ENCODE assay signal across 10 cellular contexts in the genomic region with DNA sequence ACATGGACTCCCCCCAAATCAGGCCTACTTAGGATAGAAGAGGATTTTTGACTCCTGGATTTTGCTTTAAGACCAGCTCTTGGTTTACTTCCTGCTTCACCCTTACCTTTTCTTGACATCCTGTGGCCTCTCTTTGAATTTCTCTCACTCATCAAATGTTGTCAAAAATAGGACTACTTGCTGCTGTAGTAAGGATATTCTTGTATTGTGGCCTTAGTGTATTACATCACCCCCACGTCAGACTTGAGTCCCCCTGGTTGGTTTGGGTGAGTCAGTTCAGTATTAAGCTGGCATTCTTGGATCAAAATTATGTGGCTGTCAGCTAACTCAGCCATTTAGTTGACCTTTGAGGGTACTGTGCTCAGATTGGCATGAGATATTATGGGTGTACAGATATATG. TPM values are rescaled to one million over a fixed set of nuclear protein-coding genes. Genes with fewer than 3 reads are reported as not detected.
DNase-seq lines count a peak whose midpoint lies in the region; ATAC-seq and TF ChIP-seq lines count a peak whose summit lies in the region.
"Had no signal": no experiment of that assay in that cellular context is flagged by ENCODE, and none has a peak within 500 bp of the region (broad histone marks: within the 10 kb centered on the region; RNA-seq: fewer than 3 reads in every experiment).

No MANE protein-coding gene starts in this region.

- peak overlapping the region; percentile 96 for H3K4me2 ChIP-seq in IMR-90 (ENCODE audit: low read depth, low read length)
- peak overlapping the region; percentile 97 for H3K4me2 ChIP-seq in mesendoderm (ENCODE audit: low read length)

- H3K27me3 ChIP-seq in IMR-90 (ENCODE audit: control insufficient read depth, insufficient read depth, low read length) (no peaks in the 10 kb centered on the region), adipocyte (replicated peaks; ENCODE audit: control insufficient read depth, insufficient read depth, low read length) (no peaks in the 10 kb centered on the region), mesendoderm (ENCODE audit: insufficient read depth, low read length, poor library complexity) (no peaks in the 10 kb centered on the region)
- H3K27me3 ChIP-seq: right atrium auricular region had no signal

- POLR2A ChIA-PET in IMR-90 (lab: Charles Lee; ENCODE audit: unreplicated experiment), result no interaction called here

- H4K5ac ChIP-seq in IMR-90 (ENCODE audit: low read depth, low read length) (peak overlapping the region; percentile 65; the same call in 1 of the 2 replicates), mesendoderm (ENCODE audit: low read length) (no peak overlapping the region)

- H2BK5ac ChIP-seq in IMR-90 (ENCODE audit: low read depth, low read length, poor library complexity, severe bottlenecking) (peak overlapping the region; percentile 64), mesendoderm (ENCODE audit: low read length) (no peak overlapping the region)

- no peak overlapping the region for H2AFZ ChIP-seq in IMR-90 (replicated peaks; ENCODE audit: low read length, poor library complexity)

- H3K4me1 ChIP-seq in IMR-90 (ENCODE audit: control insufficient read depth, insufficient read depth, low read length), result peaks cover 3% of the 10 kb centered on the region; the same call in 1 of the 2 replicates
- H3K4me1 ChIP-seq in adipocyte (ENCODE audit: control insufficient read depth, insufficient read depth, low read length), result peaks cover 21% of the 10 kb centered on the region
- peaks cover 5% of the 10 kb centered on the region for H3K4me1 ChIP-seq in mesendoderm (ENCODE audit: control insufficient read depth, low read depth, low read length)

- H3K4ac ChIP-seq in IMR-90 (ENCODE audit: low read depth, low read length) (no peak overlapping the region), mesendoderm (ENCODE audit: low read depth, low read length) (no peak overlapping the region)

- TF ChIP-seq CTCF in IMR-90 (conservative IDR thresholded peaks at IDR 0.05; ENCODE audit: low read depth, low read length), result no peak

- no peaks in the 10 kb centered on the region; the same call in 1 of the 2 replicates for H3K36me3 ChIP-seq in IMR-90 (ENCODE audit: control insufficient read depth, insufficient read depth, low read length)
- no peaks in the 10 kb centered on the region for H3K36me3 ChIP-seq in adipocyte (ENCODE audit: control insufficient read depth, insufficient read depth, low read length, severe bottlenecking)
- H3K36me3 ChIP-seq in mesendoderm (ENCODE audit: control insufficient read depth, insufficient read depth, low read length), result no peaks in the 10 kb centered on the region
- H3K36me3 ChIP-seq: right atrium auricular region had no signal

- H4K8ac ChIP-seq in IMR-90 (ENCODE audit: low read depth in 2 of 2, low read length in 2 of 2) (peak overlapping the region in 1 of 2 experiments; percentile 53; a peak in 3 of 4 replicates), mesendoderm (ENCODE audit: low read depth, low read length) (no peak overlapping the region)

- 0 out of 2 replicates have a peak overlapping the region, but pooled peaks have one; percentile 4 for H2BK120ac ChIP-seq in IMR-90 (ENCODE audit: low read depth, low read length)
- no peak overlapping the region for H2BK120ac ChIP-seq in mesendoderm (ENCODE audit: low read depth, low read length)

- ATAC-seq in IMR-90 (ENCODE audit: low read depth) (no peak), GM19467 (IDR thresholded peaks at IDR 0.05; ENCODE audit: unreplicated experiment) (no peak)

- H3K27me3 Mint-ChIP-seq in activated T-helper 1 cell treated with anti-CD3 and anti-CD28 coated beads, Interleukin-12 subunit alpha, Interleukin-12 subunit beta, Interleukin-2, Interleukin-4 antibody, amounts not matched to agents 30 ng/mL and 10 ng/mL and 1 ng/mL, durations not matched to agents 14 hours and 24 hours and 36 hours (ENCODE audit: insufficient read depth), result no peaks in the 10 kb centered on the region

- H2BK15ac ChIP-seq in IMR-90 (ENCODE audit: low read depth, low read length) (no peak overlapping the region), mesendoderm (replicated peaks; ENCODE audit: low read depth) (no peak overlapping the region)

- no peak overlapping the region for H3K56ac ChIP-seq in IMR-90 (ENCODE audit: extremely low read depth, insufficient read depth, low read length)
- H3K56ac ChIP-seq in mesendoderm (ENCODE audit: low read length), result peak overlapping the region; percentile 89

- DNase-seq in DMS79 treated with DMSO at 0.1 percent for 48 hours (lab: John Stamatoyannopoulos, UW) (peak; percentile 33), IMR-90 (peak; percentile 80), adipocyte (ENCODE audit: low read depth) (peak; percentile 60), mesendoderm (peak; percentile 14), superior temporal gyrus (ENCODE audit: extremely low spot score) (no peak)
- no peak for DNase-seq in activated T-helper 1 cell treated with anti-CD3 and anti-CD28 coated beads, Interleukin-12 subunit alpha, Interleukin-12 subunit beta, Interleukin-2, Interleukin-4 antibody, amounts not matched to agents 30 ng/mL and 10 ng/mL and 1 ng/mL, durations not matched to agents 14 hours and 24 hours and 36 hours (ENCODE audit: low spot score)
- DNase-seq in activated CD8-positive, alpha-beta memory T cell treated with anti-CD3 and anti-CD28 coated beads, Interleukin-2, amount 50 U/mL, for 48 hours, result no peak
- DNase-seq: SHP77 had no signal

- TSS peak; percentile 54 for BruUV-seq in IMR-90 (replicated peaks; lab: Mats Ljungman, UMichigan)

- CTCF ChIA-PET in IMR-90 (lab: Yijun Ruan, JAX), result interaction anchor here (1.0 kb wide), 1 partner anchor 14 kb away, joined by 3 read pairs; no protein-coding TSS in a partner anchor

- H3K9ac ChIP-seq in IMR-90 (ENCODE audit: low read depth, low read length) (peak overlapping the region; percentile 69; the same call in 1 of the 2 replicates), adipocyte (ENCODE audit: low read length) (peak overlapping the region; percentile 88), mesendoderm (ENCODE audit: low read length) (peak overlapping the region; percentile 86)

- no peak overlapping the region for H4K91ac ChIP-seq in IMR-90 (ENCODE audit: insufficient read depth, low read depth, low read length)

- H2BK20ac ChIP-seq in IMR-90 (ENCODE audit: low read depth, low read length), result 0 out of 2 replicates have a peak overlapping the region, but pooled peaks have one; percentile 5

- peak overlapping the region; percentile 33; the same call in 1 of the 2 replicates for H3K4me3 ChIP-seq in IMR-90 (ENCODE audit: insufficient read depth, low read depth, low read length)
- peak overlapping the region; percentile 94 for H3K4me3 ChIP-seq in adipocyte (ENCODE audit: low read length)
- H3K4me3 ChIP-seq in mesendoderm (ENCODE audit: low read length), result peak overlapping the region; percentile 76

- no peaks in the 10 kb centered on the region for H4K20me1 ChIP-seq in IMR-90 (ENCODE audit: insufficient read depth, low read length)

- no peak for TF ChIP-seq RAD21 in IMR-90 (IDR thresholded peaks at IDR 0.05; ENCODE audit: low read length)

- in situ Hi-C loops in IMR-90 (cut with MboI; ENCODE audit: low sequenced_read_pairs), result no loop called here

- H2AK5ac ChIP-seq in IMR-90 (ENCODE audit: low read depth, low read length) (0 out of 2 replicates have a peak overlapping the region, but pooled peaks have one; percentile 0), mesendoderm (ENCODE audit: low read length) (peak overlapping the region; percentile 62)

- no peaks in the 10 kb centered on the region for H3K9me1 ChIP-seq in IMR-90 (ENCODE audit: insufficient read depth, low read length)

- H3K23ac ChIP-seq in IMR-90 (ENCODE audit: low read depth, low read length) (peak overlapping the region; percentile 83; the same call in 1 of the 2 replicates), mesendoderm (ENCODE audit: low read length) (peak overlapping the region; percentile 24)

- H3K36me3 Mint-ChIP-seq in activated T-helper 1 cell treated with anti-CD3 and anti-CD28 coated beads, Interleukin-12 subunit alpha, Interleukin-12 subunit beta, Interleukin-2, Interleukin-4 antibody, amounts not matched to agents 30 ng/mL and 10 ng/mL and 1 ng/mL, durations not matched to agents 14 hours and 24 hours and 36 hours (ENCODE audit: low read depth), result peaks cover 8% of the 10 kb centered on the region

- dilution Hi-C loops in IMR-90 (cut with HindIII; ENCODE audit: low sequenced_read_pairs, unreplicated experiment), result no loop called here

- no peak overlapping the region for H3K27ac ChIP-seq in IMR-90 (ENCODE audit: insufficient read depth, low read length)
- H3K27ac ChIP-seq in mesendoderm (ENCODE audit: low read depth, low read length), result no peak overlapping the region

- H3K4me1 Mint-ChIP-seq in activated T-helper 1 cell treated with anti-CD3 and anti-CD28 coated beads, Interleukin-12 subunit alpha, Interleukin-12 subunit beta, Interleukin-2, Interleukin-4 antibody, amounts not matched to agents 30 ng/mL and 10 ng/mL and 1 ng/mL, durations not matched to agents 14 hours and 24 hours and 36 hours (ENCODE audit: low read depth), result peaks cover 5% of the 10 kb centered on the region

- 0 out of 2 replicates have a peak overlapping the region, but pooled peaks have one; percentile 10 for H3K14ac ChIP-seq in IMR-90 (replicated peaks; ENCODE audit: low read depth, low read length)

- H3K79me2 ChIP-seq in mesendoderm (ENCODE audit: control insufficient read depth, insufficient read depth, low read length), result peaks cover 26% of the 10 kb centered on the region

- H3K9me3 ChIP-seq in IMR-90 (ENCODE audit: control insufficient read depth, insufficient read depth, low read length), result no peaks in the 10 kb centered on the region
- H3K9me3 ChIP-seq in adipocyte (ENCODE audit: control insufficient read depth, low read length), result no peaks in the 10 kb centered on the region
- H3K9me3 ChIP-seq: right atrium auricular region had no signal

- no peaks in the 10 kb centered on the region for H3K9me3 Mint-ChIP-seq in activated T-helper 1 cell treated with anti-CD3 and anti-CD28 coated beads, Interleukin-12 subunit alpha, Interleukin-12 subunit beta, Interleukin-2, Interleukin-4 antibody, amounts not matched to agents 30 ng/mL and 10 ng/mL and 1 ng/mL, durations not matched to agents 14 hours and 24 hours and 36 hours

- no peak overlapping the region for H3K27ac Mint-ChIP-seq in activated T-helper 1 cell treated with anti-CD3 and anti-CD28 coated beads, Interleukin-12 subunit alpha, Interleukin-12 subunit beta, Interleukin-2, Interleukin-4 antibody, amounts not matched to agents 30 ng/mL and 10 ng/mL and 1 ng/mL, durations not matched to agents 14 hours and 24 hours and 36 hours

- H3K79me1 ChIP-seq in IMR-90 (ENCODE audit: low read depth in 1 of 2, low read length in 2 of 2), result peaks cover 7 to 24% of the 10 kb centered on the region in 2 experiments; a peak in 3 of 4 replicates
- H3K79me1 ChIP-seq in mesendoderm (ENCODE audit: low read length), result peaks cover 5% of the 10 kb centered on the region

- H3K18ac ChIP-seq in IMR-90 (ENCODE audit: low read depth, low read length) (0 out of 2 replicates have a peak overlapping the region, but pooled peaks have one; percentile 20), mesendoderm (ENCODE audit: low read length) (no peak overlapping the region)

- intact Hi-C loops in IMR-90 (cut with micrococcal nuclease), result no loop called here
- intact Hi-C loops in activated T-helper 1 cell treated with anti-CD3 and anti-CD28 coated beads, Interleukin-12 subunit alpha, Interleukin-12 subunit beta, Interleukin-2, Interleukin-4 antibody, amounts not matched to agents 30 ng/mL and 10 ng/mL and 1 ng/mL, durations not matched to agents 14 hours and 24 hours and 36 hours (cut with micrococcal nuclease), result no loop called here

- H3K4me3 Mint-ChIP-seq in activated T-helper 1 cell treated with anti-CD3 and anti-CD28 coated beads, Interleukin-12 subunit alpha, Interleukin-12 subunit beta, Interleukin-2, Interleukin-4 antibody, amounts not matched to agents 30 ng/mL and 10 ng/mL and 1 ng/mL, durations not matched to agents 14 hours and 24 hours and 36 hours, result no peak overlapping the region

- no peak for TF ChIP-seq POLR2A in IMR-90 (IDR thresholded peaks at IDR 0.05; ENCODE audit: low read depth, low read length)

- no peak overlapping the region for H2AK9ac ChIP-seq in IMR-90 (replicated peaks; ENCODE audit: low read depth, low read length, poor library complexity)

- WGBS in IMR-90 (ENCODE audit: extremely low coverage in 2 of 2, insufficient read length in 1 of 2), 2 experiments, result no CpG with 5 or more reads among the region's 1 CpG
- no CpG with 5 or more reads among the region's 1 CpG for WGBS in mesendoderm (ENCODE audit: extremely low coverage, insufficient coverage, low lambda C conversion rate)

RNA-seq across cellular contexts. Expression of a gene that starts 1.1 kb away (rescaled TPM):
- total RNA-seq in IMR-90 (2012; rRNA removed), result 72.2 and 82.2 TPM in 2 replicates
- polyA plus RNA-seq in IMR-90 (2012; rRNA removed), result 27.6 and 28.5 TPM in 2 replicates
- 4.8 and 19.2 TPM in 2 replicates for polyA plus RNA-seq in IMR-90 (2012; cell fraction: cytosol; rRNA removed)
- polyA plus RNA-seq in IMR-90 (2012; cell fraction: nucleus; rRNA removed; ENCODE audit: low replicate concordance), result 3.2 and 12.0 TPM in 2 replicates
- polyA plus RNA-seq in mesendoderm (2013, experiment 1 of 2), result 119 TPM
- polyA plus RNA-seq in mesendoderm (2013, experiment 2 of 2), result 120 TPM
- total RNA-seq in activated T-helper 1 cell treated with anti-CD3 and anti-CD28 coated beads, Interleukin-12 subunit alpha, Interleukin-12 subunit beta, Interleukin-2, Interleukin-4 antibody, amounts not matched to agents 30 ng/mL and 10 ng/mL and 1 ng/mL, durations not matched to agents 14 hours and 24 hours and 36 hours, result 53.3 and 54.4 TPM in 2 replicates

RNA-seq across cellular contexts. Expression of a gene that starts 17.5 kb away (rescaled TPM):
- 41.9 and 45.5 TPM in 2 replicates for total RNA-seq in IMR-90 (2012; rRNA removed)
- 40.2 and 41.9 TPM in 2 replicates for polyA plus RNA-seq in IMR-90 (2012; rRNA removed)
- polyA plus RNA-seq in IMR-90 (2012; cell fraction: cytosol; rRNA removed), result 44.9 and 47.2 TPM in 2 replicates
- polyA plus RNA-seq in IMR-90 (2012; cell fraction: nucleus; rRNA removed; ENCODE audit: low replicate concordance), result 22.6 and 23.8 TPM in 2 replicates
- 41.9 TPM for polyA plus RNA-seq in mesendoderm (2013, experiment 1 of 2)
- polyA plus RNA-seq in mesendoderm (2013, experiment 2 of 2), result 43.7 TPM
- total RNA-seq in activated T-helper 1 cell treated with anti-CD3 and anti-CD28 coated beads, Interleukin-12 subunit alpha, Interleukin-12 subunit beta, Interleukin-2, Interleukin-4 antibody, amounts not matched to agents 30 ng/mL and 10 ng/mL and 1 ng/mL, durations not matched to agents 14 hours and 24 hours and 36 hours, result 417 and 420 TPM in 2 replicates

Comparison
In these comparisons a context has a peak if more than half of its experiments do, and no peak if none do; other contexts are left out.
1. DNase-seq: peak in DMS79 treated with DMSO at 0.1 percent for 48 hours (single experiment), IMR-90 (single experiment), adipocyte (single experiment) and mesendoderm (single experiment); none in activated T-helper 1 cell treated with anti-CD3 and anti-CD28 coated beads, Interleukin-12 subunit alpha, Interleukin-12 subunit beta, Interleukin-2, Interleukin-4 antibody, amounts not matched to agents 30 ng/mL and 10 ng/mL and 1 ng/mL, durations not matched to agents 14 hours and 24 hours and 36 hours (single experiment), activated CD8-positive, alpha-beta memory T cell treated with anti-CD3 and anti-CD28 coated beads, Interleukin-2, amount 50 U/mL, for 48 hours (single experiment) and superior temporal gyrus (single experiment).
2. H3K4me3 ChIP-seq: peak in every context shown above with its lines; median percentile 94 in adipocyte; 76 in mesendoderm; 33 in IMR-90.
3. Peak in every context shown above with its lines, with median percentiles within 50 percentile points of each other: H3K9ac ChIP-seq.